ENCODE assay signal across 12 cellular contexts in genomic region chr12:104751024-104751570, GRCh38.
DNase-seq lines count a peak whose midpoint lies in the region; ATAC-seq and TF ChIP-seq lines count a peak whose summit lies in the region.
"Had no signal": no experiment of that assay in that cellular context is flagged by ENCODE, and none has a peak within 500 bp of the region (broad histone marks: within the 10 kb centered on the region; RNA-seq: fewer than 3 reads in every experiment).

No MANE protein-coding gene starts in this region.

- peaks cover under 1% of the 10 kb centered on the region for H3K36me3 Mint-ChIP-seq in activated B cell treated with CpG ODN at 0.5 μM for 24 hours (ENCODE audit: low read depth)
- peaks cover 13% of the 10 kb centered on the region for H3K36me3 Mint-ChIP-seq in activated CD4-positive, alpha-beta T cell treated with anti-CD3 and anti-CD28 coated beads, Interleukin-2, amount 10 ng/mL, durations not matched to agents 24 days and 14 days (ENCODE audit: low read depth)
- no peaks in the 10 kb centered on the region for H3K36me3 Mint-ChIP-seq in natural killer cell treated with Interleukin-12 subunit alpha and Interleukin-12 subunit beta and Interleukin-15 and Interleukin-18, amount 100 ng/mL, for 72 hours

- peaks cover 59% of the 10 kb centered on the region for H3K4me1 Mint-ChIP-seq in activated B cell treated with CpG ODN at 0.5 μM for 24 hours
- H3K4me1 Mint-ChIP-seq in activated CD4-positive, alpha-beta T cell treated with anti-CD3 and anti-CD28 coated beads, Interleukin-2, amount 10 ng/mL, durations not matched to agents 24 days and 14 days: peaks cover 48% of the 10 kb centered on the region
- H3K4me1 Mint-ChIP-seq in natural killer cell treated with Interleukin-12 subunit alpha and Interleukin-12 subunit beta and Interleukin-15 and Interleukin-18, amount 100 ng/mL, for 72 hours (ENCODE audit: low read depth in 2 of 2): peaks cover 67 to 68% of the 10 kb centered on the region in 2 donors

- H3K4me3 Mint-ChIP-seq in activated B cell treated with CpG ODN at 0.5 μM for 24 hours: peak overlapping the region; percentile 46
- H3K4me3 Mint-ChIP-seq in activated CD4-positive, alpha-beta T cell treated with anti-CD3 and anti-CD28 coated beads, Interleukin-2, amount 10 ng/mL, durations not matched to agents 24 days and 14 days: no peak overlapping the region
- H3K4me3 Mint-ChIP-seq in natural killer cell treated with Interleukin-12 subunit alpha and Interleukin-12 subunit beta and Interleukin-15 and Interleukin-18, amount 100 ng/mL, for 72 hours: no peak overlapping the region

- ATAC-seq in GM19397 (IDR thresholded peaks at IDR 0.05; ENCODE audit: unreplicated experiment) (peak; percentile 28), HG03108 (IDR thresholded peaks at IDR 0.05; ENCODE audit: unreplicated experiment) (peak; percentile 29), activated B cell treated with CpG ODN at 0.5 μM for 24 hours (ENCODE audit: low read depth) (peak; percentile 7), GM21526 (IDR thresholded peaks at IDR 0.05; ENCODE audit: low FRiP score, unreplicated experiment) (no peak)
- ATAC-seq in natural killer cell treated with Interleukin-12 subunit alpha and Interleukin-12 subunit beta and Interleukin-15 and Interleukin-18, amount 100 ng/mL, for 72 hours: no peak

- no peaks in the 10 kb centered on the region for H3K27me3 Mint-ChIP-seq in activated B cell treated with CpG ODN at 0.5 μM for 24 hours
- H3K27me3 Mint-ChIP-seq in activated CD4-positive, alpha-beta T cell treated with anti-CD3 and anti-CD28 coated beads, Interleukin-2, amount 10 ng/mL, durations not matched to agents 24 days and 14 days: no peaks in the 10 kb centered on the region
- no peaks in the 10 kb centered on the region for H3K27me3 Mint-ChIP-seq in natural killer cell treated with Interleukin-12 subunit alpha and Interleukin-12 subunit beta and Interleukin-15 and Interleukin-18, amount 100 ng/mL, for 72 hours

- no peaks in the 10 kb centered on the region for H3K9me3 Mint-ChIP-seq in activated B cell treated with CpG ODN at 0.5 μM for 24 hours
- no peaks in the 10 kb centered on the region for H3K9me3 Mint-ChIP-seq in activated CD4-positive, alpha-beta T cell treated with anti-CD3 and anti-CD28 coated beads, Interleukin-2, amount 10 ng/mL, durations not matched to agents 24 days and 14 days
- H3K9me3 Mint-ChIP-seq in natural killer cell treated with Interleukin-12 subunit alpha and Interleukin-12 subunit beta and Interleukin-15 and Interleukin-18, amount 100 ng/mL, for 72 hours: no peaks in the 10 kb centered on the region

- H3K27ac Mint-ChIP-seq in activated B cell treated with CpG ODN at 0.5 μM for 24 hours: peak overlapping the region; percentile 77
- H3K27ac Mint-ChIP-seq in activated CD4-positive, alpha-beta T cell treated with anti-CD3 and anti-CD28 coated beads, Interleukin-2, amount 10 ng/mL, durations not matched to agents 24 days and 14 days: no peak overlapping the region
- peak overlapping the region in 1 of 2 donors; percentile 15 for H3K27ac Mint-ChIP-seq in natural killer cell treated with Interleukin-12 subunit alpha and Interleukin-12 subunit beta and Interleukin-15 and Interleukin-18, amount 100 ng/mL, for 72 hours

- CTCF ChIA-PET in activated B cell treated with CpG ODN at 0.5 μM for 24 hours (lab: Charles Lee): no interaction called here

- POLR2A ChIA-PET in activated B cell treated with CpG ODN at 0.5 μM for 24 hours (lab: Charles Lee): interaction anchor here (0.6 to 1.4 kb wide), 2 partner anchors 11 to 332 kb away, joined by 5 to 8 read pairs; no protein-coding TSS in a partner anchor

- intact Hi-C loops in activated B cell treated with CpG ODN at 0.5 μM for 24 hours (cut with micrococcal nuclease): loop anchor here (1.0 to 5.0 kb wide), 6 partner anchors 11 to 301 kb away; partner anchors contain the start of gene CHST11
- intact Hi-C loops in activated CD4-positive, alpha-beta T cell treated with anti-CD3 and anti-CD28 coated beads, Interleukin-2, amount 10 ng/mL, durations not matched to agents 24 days and 14 days (cut with micrococcal nuclease): no loop called here

- no peak for TF ChIP-seq CTCF in activated B cell treated with CpG ODN at 0.5 μM for 24 hours (IDR thresholded peaks at IDR 0.05)

- peak; percentile 11 for DNase-seq in DMS153 (lab: John Stamatoyannopoulos, UW)
- DNase-seq in activated B cell treated with CpG ODN at 0.5 μM for 24 hours: no peak
- no peak for DNase-seq in kidney glomerular epithelial cell (lab: John Stamatoyannopoulos, UW)
- no peak for DNase-seq in activated CD4-positive, alpha-beta T cell treated with anti-CD3 and anti-CD28 coated beads, Interleukin-2, amount 10 ng/mL, durations not matched to agents 24 days and 14 days
- no peak for DNase-seq in natural killer cell treated with Interleukin-12 subunit alpha and Interleukin-12 subunit beta and Interleukin-15 and Interleukin-18, amount 100 ng/mL, for 72 hours (ENCODE audit: low spot score)
- DNase-seq: AML-193, KG1, mammary epithelial cell, NCI-H524 treated with DMSO at 0.1 percent for 48 hours had no signal

Comparison
In these comparisons a context has a peak if more than half of its experiments do, and no peak if none do; other contexts are left out.
1. ATAC-seq: peak in GM19397 (single experiment), HG03108 (single experiment) and activated B cell treated with CpG ODN at 0.5 μM for 24 hours (single experiment); none in GM21526 (single experiment) and natural killer cell treated with Interleukin-12 subunit alpha and Interleukin-12 subunit beta and Interleukin-15 and Interleukin-18, amount 100 ng/mL, for 72 hours (0 of 2).